9 cellular contexts compared by ENCODE assay signal in the genomic region with DNA sequence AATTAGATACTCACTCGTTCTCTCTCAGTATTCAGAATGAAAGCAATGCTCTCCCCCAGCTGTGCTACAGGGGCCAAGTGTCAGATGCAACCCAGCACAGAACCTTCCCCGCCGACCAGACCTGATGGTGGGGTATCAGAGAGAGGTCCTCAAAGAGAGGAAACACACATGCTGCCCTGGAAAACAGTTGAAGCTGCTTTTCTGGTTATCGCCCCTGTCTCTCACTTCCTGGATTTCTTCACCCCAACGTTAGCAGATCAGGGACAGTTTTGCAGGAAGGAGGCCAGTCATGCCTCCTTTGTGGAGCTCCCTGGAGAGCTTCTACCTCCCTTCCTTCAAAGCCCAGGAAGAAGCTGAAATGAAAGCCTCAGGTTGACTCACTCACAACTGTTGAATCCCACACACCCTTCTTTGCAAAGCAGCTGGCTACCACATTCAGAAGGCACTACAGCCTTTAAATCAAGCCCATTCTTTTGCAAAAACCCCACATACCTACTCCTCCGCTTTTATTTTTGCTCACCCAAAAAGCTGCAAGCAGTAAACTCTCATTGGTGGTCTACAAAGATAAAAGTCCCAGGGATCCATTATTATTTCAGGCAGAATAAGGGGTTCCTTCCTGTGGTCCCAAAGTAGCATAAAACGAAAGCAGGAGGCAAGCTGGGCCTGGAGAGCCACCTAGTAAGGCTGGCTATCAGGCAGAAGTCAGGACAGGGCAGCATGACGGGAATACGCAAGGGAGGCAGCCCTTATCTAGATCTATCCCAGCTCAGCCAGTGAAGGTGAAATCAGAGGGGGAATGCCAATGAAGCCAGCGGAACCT. TPM values are rescaled to one million over a fixed set of nuclear protein-coding genes. Genes with fewer than 3 reads are reported as not detected.
DNase-seq lines count a peak whose midpoint lies in the region; ATAC-seq and TF ChIP-seq lines count a peak whose summit lies in the region.
"Had no signal": no experiment of that assay in that cellular context is flagged by ENCODE, and none has a peak within 500 bp of the region (broad histone marks: within the 10 kb centered on the region; RNA-seq: fewer than 3 reads in every experiment).

No MANE protein-coding gene starts in this region.

- H3K27ac Mint-ChIP-seq in brain: peak overlapping the region in 3 of 5 experiments; percentile 11 to 69 (median 31)
- H3K27ac Mint-ChIP-seq in neural crest cell (ENCODE audit: unreplicated experiment): peak overlapping the region; percentile 86

- H3K4me1 Mint-ChIP-seq in brain (peaks cover 55% of the 10 kb centered on the region), neural crest cell (peaks cover 30% of the 10 kb centered on the region)

- ATAC-seq in GM19023 (IDR thresholded peaks at IDR 0.05; ENCODE audit: unreplicated experiment) (peak; percentile 53), HG02852 (IDR thresholded peaks at IDR 0.05; ENCODE audit: unreplicated experiment) (peak; percentile 67)
- ATAC-seq: HCT116 had no signal

- no peak overlapping the region for H3K4me3 Mint-ChIP-seq in brain
- no peak overlapping the region for H3K4me3 Mint-ChIP-seq in neural crest cell

- TF ChIP-seq CTCF in brain (conservative IDR thresholded peaks at IDR 0.05) (no peak), neural crest cell (conservative IDR thresholded peaks at IDR 0.05) (no peak)

- DNase-seq in neural crest cell (ENCODE audit: low read depth, low spot score): no peak
- DNase-seq in activated effector memory CD4-positive, alpha-beta T cell treated with Interleukin-2 at 50 U/mL for 16 hours: no peak
- DNase-seq in stimulated activated CD4-positive, alpha-beta T cell treated with anti-CD3 and anti-CD28 coated beads, Interleukin-15, amount 100 ng/mL, for 24 hours: no peak
- DNase-seq in NCI-H2107 treated with DMSO at 0.1 percent for 48 hours (lab: John Stamatoyannopoulos, UW; ENCODE audit: unreplicated experiment): no peak
- no peak for DNase-seq in activated naive CD4-positive, alpha-beta T cell treated with anti-CD3 and anti-CD28 coated beads, Interleukin-2, amount 50 U/mL, for 16 hours

- H3K36me3 Mint-ChIP-seq in brain: peaks cover 16% of the 10 kb centered on the region
- peaks cover 3% of the 10 kb centered on the region for H3K36me3 Mint-ChIP-seq in neural crest cell (ENCODE audit: low read depth)

- H3K27me3 Mint-ChIP-seq in brain: peaks cover 3% of the 10 kb centered on the region
- H3K27me3 Mint-ChIP-seq in neural crest cell (ENCODE audit: low read depth): no peaks in the 10 kb centered on the region

- H3K9me3 Mint-ChIP-seq in brain (peaks cover 0 to 13% (median 8%) of the 10 kb centered on the region in 5 experiments), neural crest cell (peaks cover 3% of the 10 kb centered on the region)

RNA-seq across cellular contexts. Expression of a gene that starts 23.3 kb away (rescaled TPM):
- polyA plus RNA-seq in brain (ENCODE audit: insufficient read depth, low read depth, low replicate concordance): 10.1 TPM
- 33.0 and 34.5 TPM in 2 replicates for total RNA-seq in neural crest cell
